ENCODE assay signal across 8 cellular contexts in the genomic region with DNA sequence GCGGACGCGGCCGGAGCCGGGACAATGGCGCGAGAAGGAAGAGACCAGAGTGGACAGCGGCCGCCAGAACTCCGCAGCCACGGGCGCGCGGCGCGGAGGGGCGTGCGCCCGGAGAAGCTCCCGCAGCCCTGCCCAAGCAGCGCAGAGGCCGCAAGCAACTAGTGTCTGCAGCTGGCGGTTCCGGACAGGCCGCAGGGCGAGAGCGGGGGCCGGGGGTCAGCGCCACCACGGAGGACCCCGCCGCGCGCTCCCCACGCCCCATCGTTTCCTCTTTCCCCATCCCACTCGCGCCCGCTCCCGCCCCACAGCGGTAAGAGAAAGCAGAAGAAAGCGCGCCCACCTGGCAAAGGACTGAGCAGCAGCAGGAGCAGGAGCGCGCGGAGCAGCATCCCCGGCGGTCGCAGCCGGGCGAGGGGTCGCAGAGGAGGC. TPM values are rescaled to one million over a fixed set of nuclear protein-coding genes. Genes with fewer than 3 reads are reported as not detected.
A peak's percentile ranks its signal among the peaks of the same experiment; 100 is the strongest.
DNase-seq lines count a peak whose midpoint lies in the region; ATAC-seq and TF ChIP-seq lines count a peak whose summit lies in the region.

No MANE protein-coding gene starts in this region.

- peaks cover 13% of the 10 kb centered on the region for H3K4me1 Mint-ChIP-seq in Calu3 (ENCODE audit: low read depth, unreplicated experiment)
- H3K4me1 Mint-ChIP-seq in activated CD4-positive, alpha-beta memory T cell treated with anti-CD3 and anti-CD28 coated beads for 36 hours (ENCODE audit: low read depth): no peaks in the 10 kb centered on the region

- H3K4me3 Mint-ChIP-seq in Calu3 (ENCODE audit: low read depth, unreplicated experiment): no peak overlapping the region
- H3K4me3 Mint-ChIP-seq in activated CD4-positive, alpha-beta memory T cell treated with anti-CD3 and anti-CD28 coated beads for 36 hours: peak overlapping the region; percentile 49

- no peak overlapping the region for H3K27ac Mint-ChIP-seq in Calu3 (ENCODE audit: unreplicated experiment)
- no peak overlapping the region for H3K27ac Mint-ChIP-seq in activated CD4-positive, alpha-beta memory T cell treated with anti-CD3 and anti-CD28 coated beads for 36 hours

- POLR2A ChIA-PET in activated CD4-positive, alpha-beta memory T cell treated with anti-CD3 and anti-CD28 coated beads for 36 hours (lab: Charles Lee): no interaction called here

- H3K36me3 ChIP-seq in parathyroid adenoma (ENCODE audit: control insufficient read depth, insufficient read depth, low read length): no peaks in the 10 kb centered on the region

- CTCF ChIA-PET in Calu3 (lab: Charles Lee): interaction anchor here (0.6 to 1.1 kb wide), 3 partner anchors 48 to 592 kb away, joined by 3 to 4 read pairs (median 3); no protein-coding TSS in a partner anchor
- CTCF ChIA-PET in activated CD4-positive, alpha-beta memory T cell treated with anti-CD3 and anti-CD28 coated beads for 36 hours (lab: Charles Lee): no interaction called here

- peak overlapping the region; percentile 42 for H3K4me3 ChIP-seq in HL-60 (replicated peaks; ENCODE audit: insufficient read depth, low read length)
- peak overlapping the region; percentile 52 for H3K4me3 ChIP-seq in parathyroid adenoma (ENCODE audit: low read depth, low read length)

- H3K9me3 ChIP-seq in parathyroid adenoma (ENCODE audit: control insufficient read depth, low read length): no peaks in the 10 kb centered on the region

- H3K4me1 ChIP-seq in foreskin keratinocyte (no peaks in the 10 kb centered on the region), parathyroid adenoma (peaks cover 11% of the 10 kb centered on the region)

- no peaks in the 10 kb centered on the region for H3K27me3 Mint-ChIP-seq in Calu3 (ENCODE audit: unreplicated experiment)
- H3K27me3 Mint-ChIP-seq in activated CD4-positive, alpha-beta memory T cell treated with anti-CD3 and anti-CD28 coated beads for 36 hours: peaks cover 29% of the 10 kb centered on the region

- no peak overlapping the region for H3K27ac ChIP-seq in HL-60 (replicated peaks)
- no peak overlapping the region for H3K27ac ChIP-seq in foreskin keratinocyte
- H3K27ac ChIP-seq in parathyroid adenoma: peak overlapping the region; percentile 93

- no peaks in the 10 kb centered on the region for H3K36me3 Mint-ChIP-seq in Calu3 (ENCODE audit: insufficient read depth, unreplicated experiment)
- H3K36me3 Mint-ChIP-seq in activated CD4-positive, alpha-beta memory T cell treated with anti-CD3 and anti-CD28 coated beads for 36 hours: no peaks in the 10 kb centered on the region

- intact Hi-C loops in Calu3 (cut with micrococcal nuclease; ENCODE audit: unreplicated experiment): loop anchor here (2.0 to 5.0 kb wide), 2 partner anchors 55 to 94 kb away; no protein-coding TSS in a partner anchor
- intact Hi-C loops in activated CD4-positive, alpha-beta memory T cell treated with anti-CD3 and anti-CD28 coated beads for 36 hours (cut with micrococcal nuclease): no loop called here

- no peaks in the 10 kb centered on the region for H3K9me3 Mint-ChIP-seq in Calu3 (ENCODE audit: low read depth, unreplicated experiment)
- H3K9me3 Mint-ChIP-seq in activated CD4-positive, alpha-beta memory T cell treated with anti-CD3 and anti-CD28 coated beads for 36 hours: no peaks in the 10 kb centered on the region

- DNase-seq in Calu3 (peak; percentile 45), HL-60 (ENCODE audit: low read depth in 1 of 2, low spot score in 1 of 2) (peak in 1 of 2 experiments; percentile 26), foreskin keratinocyte (peak in 1 of 2 donors; percentile 18), NK-92 (lab: John Stamatoyannopoulos, UW; ENCODE audit: unreplicated experiment) (no peak)
- DNase-seq in activated CD4-positive, alpha-beta memory T cell treated with anti-CD3 and anti-CD28 coated beads for 36 hours: no peak

- peak overlapping the region; percentile 46 for H3K9ac ChIP-seq in parathyroid adenoma

- ATAC-seq in foreskin keratinocyte (peak; percentile 60), GM18873 (IDR thresholded peaks at IDR 0.05; ENCODE audit: low FRiP score, unreplicated experiment) (no peak), GM19397 (IDR thresholded peaks at IDR 0.05; ENCODE audit: unreplicated experiment) (no peak)

- BruUV-seq in Calu3 (replicated peaks; lab: Mats Ljungman, UMichigan): no TSS peak

- peak overlapping the region; percentile 88 for H3K4me2 ChIP-seq in parathyroid adenoma (ENCODE audit: low read length)

- no peak for TF ChIP-seq CTCF in Calu3 (IDR thresholded peaks at IDR 0.05; ENCODE audit: unreplicated experiment)
- no peak for TF ChIP-seq CTCF in HL-60 (IDR thresholded peaks at IDR 0.05; ENCODE audit: insufficient read depth, low read length)
- TF ChIP-seq CTCF in foreskin keratinocyte (conservative IDR thresholded peaks at IDR 0.05): no peak
- peak; percentile 14 for TF ChIP-seq CTCF in parathyroid adenoma (IDR thresholded peaks at IDR 0.05)

- peak overlapping the region; percentile 95 for H2AFZ ChIP-seq in parathyroid adenoma

- H3K27me3 ChIP-seq in HL-60 (ENCODE audit: insufficient read depth, poor library complexity, severe bottlenecking): peaks cover 46% of the 10 kb centered on the region
- peaks cover 74% of the 10 kb centered on the region for H3K27me3 ChIP-seq in foreskin keratinocyte
- no peaks in the 10 kb centered on the region for H3K27me3 ChIP-seq in parathyroid adenoma (ENCODE audit: control insufficient read depth, insufficient read depth, low read length)

- no peaks in the 10 kb centered on the region for H3K79me2 ChIP-seq in parathyroid adenoma

RNA-seq across cellular contexts. Expression of a gene that starts 0.4 kb away (rescaled TPM):
- total RNA-seq in Calu3 (2022) (6.6 and 12.0 TPM in 2 replicates), foreskin keratinocyte (not detected in 2 replicates)
- total RNA-seq in activated CD4-positive, alpha-beta memory T cell treated with anti-CD3 and anti-CD28 coated beads for 36 hours: not detected
- polyA plus RNA-seq in foreskin keratinocyte: not detected in 2 replicates
